ENCODE assay signal across 8 cellular contexts in genomic region chr7:38368191-38368605, GRCh38.
DNase-seq lines count a peak whose midpoint lies in the region; ATAC-seq and TF ChIP-seq lines count a peak whose summit lies in the region.

No MANE protein-coding gene starts in this region.

- ATAC-seq in GM18861 (IDR thresholded peaks at IDR 0.05; ENCODE audit: unreplicated experiment) (peak; percentile 28), HG03175 (IDR thresholded peaks at IDR 0.05; ENCODE audit: unreplicated experiment) (peak; percentile 50)

- no peak overlapping the region for H3K27ac Mint-ChIP-seq in nephron progenitor cell

- peaks cover 2% of the 10 kb centered on the region for H3K4me1 ChIP-seq in NT2/D1 (ENCODE audit: insufficient read depth, insufficient read length)
- H3K4me1 ChIP-seq in thyroid gland, result no peaks in the 10 kb centered on the region

- no peak overlapping the region for H3K4me3 ChIP-seq in NT2/D1 (ENCODE audit: insufficient read length, low read depth)
- no peak overlapping the region for H3K4me3 ChIP-seq in thyroid gland (replicated peaks in 1 of 3)

- no peak overlapping the region for H3K9ac ChIP-seq in NT2/D1 (ENCODE audit: insufficient read length, low read depth)

- no peak for TF ChIP-seq POLR2A in thyroid gland (IDR thresholded peaks at IDR 0.05)

- peaks cover 4% of the 10 kb centered on the region for H3K27me3 Mint-ChIP-seq in nephron progenitor cell (ENCODE audit: low read depth, poor library complexity)

- intact Hi-C loops in thyroid gland (cut with DNase I), result no loop called here

- no peaks in the 10 kb centered on the region for H3K36me3 ChIP-seq in NT2/D1 (ENCODE audit: insufficient read depth, insufficient read length, low read length)
- no peaks in the 10 kb centered on the region for H3K36me3 ChIP-seq in thyroid gland

- WGBS in thyroid gland, 2 donors, result 42 to 83% methylated on average over 2 to 5 of the region's 5 CpGs

- peaks cover 9% of the 10 kb centered on the region; the same call in 1 of the 2 replicates for H3K9me3 ChIP-seq in NT2/D1 (ENCODE audit: insufficient read depth, low read length)
- no peaks in the 10 kb centered on the region for H3K9me3 ChIP-seq in thyroid gland

- H3K27me3 ChIP-seq in NT2/D1 (ENCODE audit: insufficient read depth, insufficient read length) (no peaks in the 10 kb centered on the region), thyroid gland (no peaks in the 10 kb centered on the region)

- no peaks in the 10 kb centered on the region for H3K36me3 Mint-ChIP-seq in nephron progenitor cell (ENCODE audit: low read depth)

- H3K9me3 Mint-ChIP-seq in nephron progenitor cell, result no peaks in the 10 kb centered on the region

- H3K27ac ChIP-seq in epithelial cell of prostate (no peak overlapping the region), thyroid gland (no peak overlapping the region)

- H3K4me3 Mint-ChIP-seq in nephron progenitor cell, result no peak overlapping the region

- TF ChIP-seq CTCF in nephron progenitor cell (IDR thresholded peaks at IDR 0.05) (peak; percentile 63), thyroid gland (IDR thresholded peaks at IDR 0.05) (peak in 4 of 6 experiments; percentile 15 to 79 (median 50))

- peaks cover 13% of the 10 kb centered on the region for H3K4me1 Mint-ChIP-seq in nephron progenitor cell

- DNase-seq in AG08395 (ENCODE audit: low spot score) (peak; percentile 65), NT2/D1 (ENCODE audit: low read depth, low spot score) (peak; percentile 89), epithelial cell of prostate (ENCODE audit: low read depth, low spot score) (peak; percentile 27), nephron progenitor cell (peak; percentile 75), thyroid gland (peak; percentile 43 to 70)
- peak; percentile 54 to 55 for DNase-seq in activated CD8-positive, alpha-beta memory T cell treated with anti-CD3 and anti-CD28 coated beads for 4 hours (ENCODE audit: low read depth in 2 of 2)

Comparison
In these comparisons a context has a peak if more than half of its experiments do, and no peak if none do; other contexts are left out.
1. DNase-seq: peak in every context shown above with its lines; median percentile 89 in NT2/D1; 75 in nephron progenitor cell; 65 in AG08395; 56 in thyroid gland; 54 in activated CD8-positive, alpha-beta memory T cell treated with anti-CD3 and anti-CD28 coated beads for 4 hours; 27 in epithelial cell of prostate.